ENCODE assay signal across 8 cellular contexts in genomic region chr18:36187138-36187825, GRCh38. TPM values are rescaled to one million over a fixed set of nuclear protein-coding genes. Genes with fewer than 3 reads are reported as not detected.
DNase-seq lines count a peak whose midpoint lies in the region; ATAC-seq lines count a peak whose summit lies in the region.

TSS of gene MOCOS (plus strand) at chr18:36187497. CDS start at chr18:36187540, 43 bp downstream.

- no peaks in the 10 kb centered on the region for H3K9me3 Mint-ChIP-seq in activated CD4-positive, alpha-beta T cell treated with anti-CD3 and anti-CD28 coated beads, Interleukin-2, amount 10 ng/mL, durations not matched to agents 24 days and 14 days
- H3K9me3 Mint-ChIP-seq in effector memory CD8-positive, alpha-beta T cell, result no peaks in the 10 kb centered on the region
- no peaks in the 10 kb centered on the region for H3K9me3 Mint-ChIP-seq in stimulated activated naive B cell treated with anti-CD40 and anti-IgM and Interleukin-4, amounts not matched to agents 10 μg/mL and 1 μg/mL and 100 μg/mL, for 72 hours

- no peaks in the 10 kb centered on the region for H3K36me3 Mint-ChIP-seq in activated CD4-positive, alpha-beta T cell treated with anti-CD3 and anti-CD28 coated beads, Interleukin-2, amount 10 ng/mL, durations not matched to agents 24 days and 14 days (ENCODE audit: low read depth)
- H3K36me3 Mint-ChIP-seq in effector memory CD8-positive, alpha-beta T cell (ENCODE audit: insufficient read depth), result peaks cover 5% of the 10 kb centered on the region
- peaks cover 0 to 3% of the 10 kb centered on the region in 2 donors for H3K36me3 Mint-ChIP-seq in stimulated activated naive B cell treated with anti-CD40 and anti-IgM and Interleukin-4, amounts not matched to agents 10 μg/mL and 1 μg/mL and 100 μg/mL, for 72 hours

- DNase-seq in Daoy (ENCODE audit: low read depth) (peak; percentile 75), KBM-7 (peak; percentile 60), medulla oblongata (ENCODE audit: extremely low spot score) (peak; percentile 48), middle frontal gyrus (ENCODE audit: extremely low spot score, low spot score) (no peak)
- DNase-seq in activated CD4-positive, alpha-beta T cell treated with anti-CD3 and anti-CD28 coated beads, Interleukin-2, amount 10 ng/mL, durations not matched to agents 24 days and 14 days, result peak; percentile 89
- peak; percentile 20 to 29 (median 29) for DNase-seq in effector memory CD8-positive, alpha-beta T cell
- peak; percentile 38 for DNase-seq in stimulated activated naive B cell treated with anti-CD40 and anti-IgM and Interleukin-4, amounts not matched to agents 10 μg/mL and 1 μg/mL and 100 μg/mL, for 72 hours

- H3K4me1 Mint-ChIP-seq in activated CD4-positive, alpha-beta T cell treated with anti-CD3 and anti-CD28 coated beads, Interleukin-2, amount 10 ng/mL, durations not matched to agents 24 days and 14 days, result peaks cover 5% of the 10 kb centered on the region
- peaks cover 7 to 11% of the 10 kb centered on the region in 2 donors for H3K4me1 Mint-ChIP-seq in effector memory CD8-positive, alpha-beta T cell (ENCODE audit: low read depth in 2 of 2)
- H3K4me1 Mint-ChIP-seq in stimulated activated naive B cell treated with anti-CD40 and anti-IgM and Interleukin-4, amounts not matched to agents 10 μg/mL and 1 μg/mL and 100 μg/mL, for 72 hours, result peaks cover 21 to 33% of the 10 kb centered on the region in 2 donors

- in situ Hi-C loops in KBM-7 (cut with MboI; ENCODE audit: low pct_unique_long_range_greater_than_20kb, low sequenced_read_pairs), result no loop called here

- peak; percentile 78 for ATAC-seq in GM21786 (IDR thresholded peaks at IDR 0.05; ENCODE audit: unreplicated experiment)
- ATAC-seq in effector memory CD8-positive, alpha-beta T cell (replicated peaks), result peak; percentile 80
- peak; percentile 71 to 78 for ATAC-seq in stimulated activated naive B cell treated with anti-CD40 and anti-IgM and Interleukin-4, amounts not matched to agents 10 μg/mL and 1 μg/mL and 100 μg/mL, for 72 hours (replicated peaks)

- H3K4me3 Mint-ChIP-seq in activated CD4-positive, alpha-beta T cell treated with anti-CD3 and anti-CD28 coated beads, Interleukin-2, amount 10 ng/mL, durations not matched to agents 24 days and 14 days, result peak within 1 kb of the TSS; percentile 82
- peak within 1 kb of the TSS; percentile 84 for H3K4me3 Mint-ChIP-seq in effector memory CD8-positive, alpha-beta T cell
- H3K4me3 Mint-ChIP-seq in stimulated activated naive B cell treated with anti-CD40 and anti-IgM and Interleukin-4, amounts not matched to agents 10 μg/mL and 1 μg/mL and 100 μg/mL, for 72 hours, result peak within 1 kb of the TSS; percentile 81 to 85

- H3K27me3 Mint-ChIP-seq in activated CD4-positive, alpha-beta T cell treated with anti-CD3 and anti-CD28 coated beads, Interleukin-2, amount 10 ng/mL, durations not matched to agents 24 days and 14 days, result peaks cover 31% of the 10 kb centered on the region
- H3K27me3 Mint-ChIP-seq in effector memory CD8-positive, alpha-beta T cell, result peaks cover 26 to 28% of the 10 kb centered on the region in 2 donors
- H3K27me3 Mint-ChIP-seq in stimulated activated naive B cell treated with anti-CD40 and anti-IgM and Interleukin-4, amounts not matched to agents 10 μg/mL and 1 μg/mL and 100 μg/mL, for 72 hours, result peaks cover 27 to 50% of the 10 kb centered on the region in 2 donors

- no peak within 1 kb of the TSS for H3K27ac Mint-ChIP-seq in activated CD4-positive, alpha-beta T cell treated with anti-CD3 and anti-CD28 coated beads, Interleukin-2, amount 10 ng/mL, durations not matched to agents 24 days and 14 days
- no peak within 1 kb of the TSS for H3K27ac Mint-ChIP-seq in effector memory CD8-positive, alpha-beta T cell
- H3K27ac Mint-ChIP-seq in stimulated activated naive B cell treated with anti-CD40 and anti-IgM and Interleukin-4, amounts not matched to agents 10 μg/mL and 1 μg/mL and 100 μg/mL, for 72 hours, result peak within 1 kb of the TSS; percentile 56

- intact Hi-C loops in activated CD4-positive, alpha-beta T cell treated with anti-CD3 and anti-CD28 coated beads, Interleukin-2, amount 10 ng/mL, durations not matched to agents 24 days and 14 days (cut with micrococcal nuclease), result loop anchor here (2.0 kb wide), 1 partner anchor 58 kb away; the partner anchor contains the start of genes ELP2 and SLC39A6

RNA-seq across cellular contexts. Expression of gene MOCOS, which starts in this region (rescaled TPM):
- total RNA-seq in Daoy (2014; rRNA removed; shearing (Covaris generic)), result 4.4 and 4.5 TPM in 2 replicates
- total RNA-seq in activated CD4-positive, alpha-beta T cell treated with anti-CD3 and anti-CD28 coated beads, Interleukin-2, amount 10 ng/mL, durations not matched to agents 24 days and 14 days, result 0.21 and 0.57 TPM in 2 replicates

Comparison
In these comparisons a context has a peak if more than half of its experiments do, and no peak if none do; other contexts are left out.
1. Peak in DNase-seq in activated CD4-positive, alpha-beta T cell treated with anti-CD3 and anti-CD28 coated beads, Interleukin-2, amount 10 ng/mL, durations not matched to agents 24 days and 14 days; RNA of the gene not detected or under 1 TPM.